In genomic region chr5:148383564-148384388, GRCh38 we compare ENCODE assay signal across 1 cellular context.
TF ChIP-seq lines count a peak whose summit lies in the region.

Gene FBXO38 (plus strand): TSS chr5:148383958. CDS start chr5:148394777, 10,819 bp downstream.

TF ChIP-seq in HepG2, 621 proteins besides CTCF, POLR2A, EP300 and RAD21 (continued from another document and continues in another):
- TF ChIP-seq ZNF318 (CRISPR knock-in tag; IDR thresholded peaks at IDR 0.05) (no peak; the same call in 1 of the 2 replicates), STAT6 (CRISPR knock-in tag; IDR thresholded peaks at IDR 0.05; ENCODE audit: borderline replicate concordance) (no peak), MNT (IDR thresholded peaks at IDR 0.05) (peak; percentile 58; the same call in 1 of the 2 replicates), SP4 (CRISPR knock-in tag; IDR thresholded peaks at IDR 0.05) (peak; percentile 65; the same call in 1 of the 2 replicates), ZNF512B (CRISPR knock-in tag; IDR thresholded peaks at IDR 0.05; ENCODE audit: borderline replicate concordance) (no peak), CREB3 (CRISPR knock-in tag; IDR thresholded peaks at IDR 0.05) (no peak), TAF1 (CRISPR knock-in tag; IDR thresholded peaks at IDR 0.05) (peak; percentile 82), THAP7 (CRISPR knock-in tag; IDR thresholded peaks at IDR 0.05) (peak; percentile 100), SRF (IDR thresholded peaks at IDR 0.05; ENCODE audit: low read depth, low read length) (no peak), RFX1 (IDR thresholded peaks at IDR 0.05) (no peak), RFXANK (CRISPR knock-in tag; IDR thresholded peaks at IDR 0.05) (no peak), ZBTB10 (CRISPR knock-in tag; IDR thresholded peaks at IDR 0.05; ENCODE audit: borderline replicate concordance) (no peak), ATF2 (CRISPR knock-in tag; IDR thresholded peaks at IDR 0.05) (peak; percentile 96), PITX1 (CRISPR knock-in tag; IDR thresholded peaks at IDR 0.05) (peak; percentile 12; the same call in 1 of the 2 replicates), RNF2 (conservative IDR thresholded peaks at IDR 0.05; ENCODE audit: low read depth) (no peak), JUNB (CRISPR knock-in tag; IDR thresholded peaks at IDR 0.05; ENCODE audit: borderline replicate concordance) (peak; percentile 42; the same call in 1 of the 2 replicates), ZNF576 (CRISPR knock-in tag; IDR thresholded peaks at IDR 0.05) (no peak), SNAPC4 (CRISPR knock-in tag; IDR thresholded peaks at IDR 0.05) (no peak)
